Comparison of ENCODE assay signal across 25 cellular contexts in genomic region chr7:96282835-96283234, GRCh38.
"Had no signal": no experiment of that assay in that cellular context is flagged by ENCODE, and none has a peak within 500 bp of the region (broad histone marks: within the 10 kb centered on the region; RNA-seq: fewer than 3 reads in every experiment).

No MANE protein-coding gene starts in this region.

- H3K27me3 Mint-ChIP-seq: naive thymus-derived CD4-positive, alpha-beta T cell; natural killer cell treated with Interleukin-12 subunit alpha and Interleukin-12 subunit beta and Interleukin-15 and Interleukin-18, amount 100 ng/mL, for 72 hours; progenitor cell of endocrine pancreas; stimulated activated naive CD8-positive, alpha-beta T cell treated with anti-CD3 and anti-CD28 coated beads, Interleukin-15, amount 100 ng/mL, for 72 hours; type B pancreatic cell had no signal

- H3K36me3 ChIP-seq: left ventricle myocardium inferior, ovary, right atrium auricular region, right lobe of liver, tibial nerve, uterus had no signal

- DNase-seq: hypothalamus; immature natural killer cell; kidney; left ventricle myocardium inferior; naive thymus-derived CD4-positive, alpha-beta T cell; ovary; right lobe of liver; stimulated activated CD4-positive, alpha-beta T cell treated with anti-CD3 and anti-CD28 coated beads, Interleukin-12 subunit alpha, Interleukin-12 subunit beta, amount 100 ng/mL, for 4 hours; stimulated activated CD4-positive, alpha-beta T cell treated with anti-CD3 and anti-CD28 coated beads, Interleukin-15, amount 100 ng/mL, for 24 hours; stimulated activated CD4-positive, alpha-beta T cell treated with anti-CD3 and anti-CD28 coated beads, Interleukin-2, amount 100 ng/mL, for 24 hours; stimulated activated CD4-positive, alpha-beta T cell treated with anti-CD3 and anti-CD28 coated beads, Interleukin-4, amount 100 ng/mL, for 24 hours; stimulated activated naive CD4-positive, alpha-beta T cell treated with Interleukin-2 at 50 U/mL for 16 hours; stimulated activated naive CD8-positive, alpha-beta T cell treated with anti-CD3 and anti-CD28 coated beads, Interleukin-15, amount 100 ng/mL, for 72 hours; substantia nigra; uterus had no signal

- H3K4me1 ChIP-seq: uterus had no signal

- H3K27ac ChIP-seq: left ventricle myocardium inferior, ovary, right atrium auricular region, right lobe of liver, tibial nerve, uterus had no signal

- H3K27me3 ChIP-seq: ovary, right atrium auricular region, right lobe of liver, tibial nerve, uterus had no signal

- ATAC-seq: naive thymus-derived CD4-positive, alpha-beta T cell; natural killer cell treated with Interleukin-12 subunit alpha and Interleukin-12 subunit beta and Interleukin-15 and Interleukin-18, amount 100 ng/mL, for 72 hours; stimulated activated effector memory CD8-positive, alpha-beta T cell treated with anti-CD3 and anti-CD28 coated beads, Interleukin-12 subunit alpha, Interleukin-12 subunit beta, amount 100 ng/mL, for 72 hours; stimulated activated naive CD8-positive, alpha-beta T cell treated with anti-CD3 and anti-CD28 coated beads, Interleukin-15, amount 100 ng/mL, for 72 hours had no signal

- H3K9me3 Mint-ChIP-seq: immature natural killer cell; stimulated activated effector memory CD8-positive, alpha-beta T cell treated with anti-CD3 and anti-CD28 coated beads, Interleukin-12 subunit alpha, Interleukin-12 subunit beta, amount 100 ng/mL, for 72 hours had no signal

- H3K4me3 Mint-ChIP-seq: immature natural killer cell; mesothelial cell of epicardium; naive thymus-derived CD4-positive, alpha-beta T cell; natural killer cell treated with Interleukin-12 subunit alpha and Interleukin-12 subunit beta and Interleukin-15 and Interleukin-18, amount 100 ng/mL, for 72 hours; stimulated activated effector memory CD8-positive, alpha-beta T cell treated with anti-CD3 and anti-CD28 coated beads, Interleukin-12 subunit alpha, Interleukin-12 subunit beta, amount 100 ng/mL, for 72 hours; stimulated activated naive CD8-positive, alpha-beta T cell treated with anti-CD3 and anti-CD28 coated beads, Interleukin-15, amount 100 ng/mL, for 72 hours; type B pancreatic cell had no signal

- FAIRE-seq: islet of Langerhans, kidney had no signal

- H3K4me2 ChIP-seq: smooth muscle cell had no signal

- H3K9me3 ChIP-seq: left ventricle myocardium inferior, ovary, right atrium auricular region, right lobe of liver, tibial nerve, uterus had no signal

- H3K27ac Mint-ChIP-seq: immature natural killer cell; mesothelial cell of epicardium; natural killer cell treated with Interleukin-12 subunit alpha and Interleukin-12 subunit beta and Interleukin-15 and Interleukin-18, amount 100 ng/mL, for 72 hours; progenitor cell of endocrine pancreas; stimulated activated effector memory CD8-positive, alpha-beta T cell treated with anti-CD3 and anti-CD28 coated beads, Interleukin-12 subunit alpha, Interleukin-12 subunit beta, amount 100 ng/mL, for 72 hours; stimulated activated naive CD8-positive, alpha-beta T cell treated with anti-CD3 and anti-CD28 coated beads, Interleukin-15, amount 100 ng/mL, for 72 hours; type B pancreatic cell had no signal

- H3K36me3 Mint-ChIP-seq: natural killer cell treated with Interleukin-12 subunit alpha and Interleukin-12 subunit beta and Interleukin-15 and Interleukin-18, amount 100 ng/mL, for 72 hours; stimulated activated effector memory CD8-positive, alpha-beta T cell treated with anti-CD3 and anti-CD28 coated beads, Interleukin-12 subunit alpha, Interleukin-12 subunit beta, amount 100 ng/mL, for 72 hours had no signal

- H3K4me3 ChIP-seq: left ventricle myocardium inferior, lung, ovary, right atrium auricular region, right lobe of liver, smooth muscle cell, tibial nerve, uterus had no signal
